Comparison of ENCODE assay signal across 10 cellular contexts in the genomic region with DNA sequence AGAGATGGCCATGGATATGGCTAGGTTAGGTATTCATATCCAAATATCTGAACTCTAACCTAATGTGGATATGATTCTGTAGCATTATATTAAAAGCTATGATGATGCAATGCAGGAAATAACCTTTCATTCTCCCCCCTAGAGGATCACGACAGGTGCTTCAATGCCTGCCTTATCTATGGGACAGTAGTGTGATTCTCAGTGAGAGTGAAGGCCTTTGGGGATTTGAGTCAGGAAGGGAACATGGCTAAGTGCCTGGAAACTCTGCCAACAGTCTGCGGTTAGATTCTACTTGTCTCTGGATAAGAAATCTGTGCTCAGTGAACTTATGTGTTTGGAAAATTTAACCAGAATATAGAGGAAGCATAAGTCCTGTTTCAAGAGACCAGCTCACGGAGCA.
DNase-seq lines count a peak whose midpoint lies in the region; ATAC-seq and TF ChIP-seq lines count a peak whose summit lies in the region.
"Had no signal": no experiment of that assay in that cellular context is flagged by ENCODE, and none has a peak within 500 bp of the region (broad histone marks: within the 10 kb centered on the region; RNA-seq: fewer than 3 reads in every experiment).

No MANE protein-coding gene starts in this region.

- H3K4me3 Mint-ChIP-seq in MCF 10A (ENCODE audit: unreplicated experiment), result no peak overlapping the region
- no peak overlapping the region for H3K4me3 Mint-ChIP-seq in CD14-positive monocyte
- H3K4me3 Mint-ChIP-seq: T-helper 1 cell treated with Interleukin-12 subunit alpha and Interleukin-12 subunit beta and Interleukin-4 antibody, amounts not matched to agents 30 μg/mL and 1 μg/mL, for 36 hours had no signal

- ATAC-seq in lung (ENCODE audit: insufficient read depth, low FRiP score), result peak; percentile 62

- CTCF ChIA-PET in AG04449 (lab: Yijun Ruan, JAX) (no interaction called here), MCF 10A (lab: Yijun Ruan, JAX) (interaction anchor here (0.5 to 1.7 kb wide), 4 partner anchors 9 to 375 kb away, joined by 3 to 4 read pairs (median 4); no protein-coding TSS in a partner anchor)

- H3K27me3 ChIP-seq in lung (ENCODE audit: control insufficient read depth, insufficient read depth), result no peaks in the 10 kb centered on the region
- H3K27me3 ChIP-seq: cardiac muscle cell had no signal

- no peaks in the 10 kb centered on the region for H3K4me1 ChIP-seq in lung (ENCODE audit: control insufficient read depth in 2 of 2, insufficient read depth in 2 of 2, low read length in 2 of 2)

- peaks cover 3 to 9% of the 10 kb centered on the region in 2 donors for H3K36me3 ChIP-seq in lung (ENCODE audit: control insufficient read depth in 2 of 2, insufficient read depth in 2 of 2, low read length in 2 of 2)

- 44 to 65% methylated on average over 3 of the region's 3 CpGs for WGBS in lung, 2 donors

- intact Hi-C loops in MCF 10A (cut with micrococcal nuclease) (no loop called here), CD14-positive monocyte (cut with micrococcal nuclease) (no loop called here)

- BruUV-seq in MCF 10A (replicated peaks; lab: Mats Ljungman, UMichigan), result no TSS peak

- H3K4me1 Mint-ChIP-seq in MCF 10A (ENCODE audit: insufficient read depth, unreplicated experiment) (peaks cover 16% of the 10 kb centered on the region), CD14-positive monocyte (peaks cover 13% of the 10 kb centered on the region)

- H3K27ac ChIP-seq in lung (ENCODE audit: low read depth in 1 of 2, low read length in 1 of 2), result no peak overlapping the region
- H3K27ac ChIP-seq: cardiac muscle cell had no signal

- no peaks in the 10 kb centered on the region for H3K9me3 Mint-ChIP-seq in MCF 10A (ENCODE audit: unreplicated experiment)
- peaks cover 0 to 6% (median 5%) of the 10 kb centered on the region in 7 donors for H3K9me3 Mint-ChIP-seq in CD14-positive monocyte

- POLR2A ChIA-PET in AG04449 (lab: Yijun Ruan, JAX) (no interaction called here), MCF 10A (lab: Yijun Ruan, JAX) (interaction anchor here (0.6 to 2.1 kb wide), 9 partner anchors 10 to 77 kb away, joined by 3 to 10 read pairs (median 3); no protein-coding TSS in a partner anchor)

- H3K36me3 Mint-ChIP-seq in MCF 10A (ENCODE audit: insufficient read depth, unreplicated experiment), result peaks cover 44% of the 10 kb centered on the region
- H3K36me3 Mint-ChIP-seq in CD14-positive monocyte, result peaks cover 3% of the 10 kb centered on the region in 2 donors

- H3K27me3 Mint-ChIP-seq in MCF 10A (ENCODE audit: insufficient read depth, unreplicated experiment) (no peaks in the 10 kb centered on the region), CD14-positive monocyte (ENCODE audit: low read depth in 3 of 3) (peaks cover 0 to 3% (median 0%) of the 10 kb centered on the region in 3 donors)

- DNase-seq in AG04449 (ENCODE audit: low read depth, low spot score) (peak; percentile 14), HCEC 1CT (peak; percentile 9), MCF 10A (ENCODE audit: unreplicated experiment) (peak; percentile 79), lung (ENCODE audit: low spot score) (peak; percentile 61), CD14-positive monocyte (ENCODE audit: low spot score) (no peak), NCI-H526 (lab: John Stamatoyannopoulos, UW) (no peak), KG1 (lab: John Stamatoyannopoulos, UW) (no peak), HK-2 (ENCODE audit: unreplicated experiment) (no peak)

- H3K9me3 ChIP-seq in lung (ENCODE audit: control insufficient read depth in 2 of 2, insufficient read depth in 1 of 2, low read length in 1 of 2), result no peaks in the 10 kb centered on the region

- H3K4me3 ChIP-seq in AG04449 (ENCODE audit: low read depth, low read length) (no peak overlapping the region), lung (no peak overlapping the region)
- H3K4me3 ChIP-seq: cardiac muscle cell had no signal

- TF ChIP-seq CTCF in AG04449 (IDR thresholded peaks at IDR 0.05; ENCODE audit: insufficient read depth, low read length, missing control alignments) (no peak), MCF 10A (IDR thresholded peaks at IDR 0.05; ENCODE audit: unreplicated experiment) (no peak), lung (IDR thresholded peaks at IDR 0.05; ENCODE audit: control extremely low read depth, extremely low read depth) (no peak), CD14-positive monocyte (IDR thresholded peaks at IDR 0.05) (no peak)

- H3K27ac Mint-ChIP-seq in MCF 10A (ENCODE audit: low read depth, unreplicated experiment), result peak overlapping the region; percentile 30
- no peak overlapping the region for H3K27ac Mint-ChIP-seq in CD14-positive monocyte
- H3K27ac Mint-ChIP-seq: T-helper 1 cell treated with Interleukin-12 subunit alpha and Interleukin-12 subunit beta and Interleukin-4 antibody, amounts not matched to agents 30 μg/mL and 1 μg/mL, for 36 hours had no signal

Comparison
In these comparisons a context has a peak if more than half of its experiments do, and no peak if none do; other contexts are left out.
1. DNase-seq: peak in AG04449 (single experiment), HCEC 1CT (single experiment), MCF 10A (single experiment) and lung (single experiment); none in CD14-positive monocyte (single experiment), NCI-H526 (0 of 2), KG1 (single experiment) and HK-2 (single experiment).